In the genomic region with DNA sequence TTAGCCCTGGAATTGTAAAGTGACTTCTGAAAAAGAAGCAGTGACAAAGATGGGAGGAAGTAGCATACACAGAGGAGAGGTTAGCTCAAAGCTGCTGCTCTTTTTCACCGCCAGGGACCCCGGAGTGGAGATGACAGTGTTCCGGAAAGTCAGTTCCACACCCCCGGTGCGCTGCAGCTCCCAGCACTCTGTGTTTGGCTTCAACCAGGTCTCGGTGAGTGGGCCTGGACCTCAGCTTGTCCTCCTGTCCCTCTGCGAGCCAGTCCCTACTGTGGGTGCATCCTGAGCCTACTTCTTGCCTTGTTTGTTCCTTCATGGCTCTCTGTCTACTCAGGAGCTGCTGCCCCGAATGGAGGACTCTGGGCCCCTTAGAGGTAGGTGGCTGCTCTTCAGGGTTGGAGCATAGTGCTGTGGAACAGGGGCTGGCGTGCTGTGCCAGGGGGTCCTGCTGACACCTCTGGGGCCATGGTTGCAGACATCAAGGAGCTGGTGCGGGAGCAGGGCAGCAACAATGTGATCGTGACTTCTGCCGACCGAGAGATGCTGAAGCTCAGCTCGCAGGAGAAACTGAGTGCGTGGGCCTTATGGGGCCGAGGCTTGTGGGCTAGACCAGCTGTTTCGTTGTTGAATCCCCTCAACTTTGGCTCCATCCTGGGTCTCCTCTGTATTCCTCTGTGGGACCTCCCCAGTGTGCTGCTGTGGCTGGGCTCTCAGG, we compare ENCODE assay signal across 11 cellular contexts. TPM values are rescaled to one million over a fixed set of nuclear protein-coding genes. Genes with fewer than 3 reads are reported as not detected.
DNase-seq lines count a peak whose midpoint lies in the region; ATAC-seq and TF ChIP-seq lines count a peak whose summit lies in the region.
"Had no signal": no experiment of that assay in that cellular context is flagged by ENCODE, and none has a peak within 500 bp of the region (broad histone marks: within the 10 kb centered on the region; RNA-seq: fewer than 3 reads in every experiment).

No MANE protein-coding gene starts in this region.

- intact Hi-C loops in activated CD8-positive, alpha-beta T cell treated with anti-CD3 and anti-CD28 coated beads for 36 hours (cut with micrococcal nuclease) = no loop called here

- POLR2A ChIA-PET in activated CD8-positive, alpha-beta T cell treated with anti-CD3 and anti-CD28 coated beads for 36 hours (lab: Charles Lee) = interaction anchor here (0.8 to 5.3 kb wide), 7 partner anchors 8 to 46 kb away, joined by 3 to 39 read pairs (median 4); a partner anchor contains a TSS

- peaks cover 35% of the 10 kb centered on the region for H3K4me1 Mint-ChIP-seq in stimulated activated naive CD8-positive, alpha-beta T cell treated with anti-CD3 and anti-CD28 coated beads, Interleukin-15, Interleukin-2, amounts not matched to agents 100 ng/mL and 50 ng/mL, for 24 hours (ENCODE audit: low read depth)
- peaks cover 31% of the 10 kb centered on the region for H3K4me1 Mint-ChIP-seq in activated CD8-positive, alpha-beta T cell treated with anti-CD3 and anti-CD28 coated beads for 36 hours (ENCODE audit: low read depth)
- peaks cover 31 to 42% of the 10 kb centered on the region in 2 donors for H3K4me1 Mint-ChIP-seq in immature natural killer cell

- TF ChIP-seq CTCF in activated CD8-positive, alpha-beta T cell treated with anti-CD3 and anti-CD28 coated beads for 36 hours (IDR thresholded peaks at IDR 0.05) = no peak

- CTCF ChIA-PET in activated CD8-positive, alpha-beta T cell treated with anti-CD3 and anti-CD28 coated beads for 36 hours (lab: Charles Lee) = interaction anchor here (0.9 to 2.4 kb wide), 9 partner anchors 9 to 77 kb away, joined by 3 to 12 read pairs (median 4); a partner anchor contains a TSS

- H3K36me3 Mint-ChIP-seq in stimulated activated naive CD8-positive, alpha-beta T cell treated with anti-CD3 and anti-CD28 coated beads, Interleukin-15, Interleukin-2, amounts not matched to agents 100 ng/mL and 50 ng/mL, for 24 hours (ENCODE audit: low read depth) = peaks cover 42% of the 10 kb centered on the region
- H3K36me3 Mint-ChIP-seq in activated CD8-positive, alpha-beta T cell treated with anti-CD3 and anti-CD28 coated beads for 36 hours (ENCODE audit: low read depth) = peaks cover 38% of the 10 kb centered on the region
- H3K36me3 Mint-ChIP-seq in immature natural killer cell = peaks cover 0 to 4% (median 0%) of the 10 kb centered on the region in 3 donors

- no peaks in the 10 kb centered on the region for H3K27me3 Mint-ChIP-seq in stimulated activated naive CD8-positive, alpha-beta T cell treated with anti-CD3 and anti-CD28 coated beads, Interleukin-15, Interleukin-2, amounts not matched to agents 100 ng/mL and 50 ng/mL, for 24 hours
- no peaks in the 10 kb centered on the region for H3K27me3 Mint-ChIP-seq in activated CD8-positive, alpha-beta T cell treated with anti-CD3 and anti-CD28 coated beads for 36 hours
- peaks cover 4 to 10% (median 5%) of the 10 kb centered on the region in 3 donors for H3K27me3 Mint-ChIP-seq in immature natural killer cell (ENCODE audit: low read depth in 3 of 3)

- no peaks in the 10 kb centered on the region for H3K9me3 Mint-ChIP-seq in stimulated activated naive CD8-positive, alpha-beta T cell treated with anti-CD3 and anti-CD28 coated beads, Interleukin-15, Interleukin-2, amounts not matched to agents 100 ng/mL and 50 ng/mL, for 24 hours
- no peaks in the 10 kb centered on the region for H3K9me3 Mint-ChIP-seq in activated CD8-positive, alpha-beta T cell treated with anti-CD3 and anti-CD28 coated beads for 36 hours
- H3K9me3 Mint-ChIP-seq in immature natural killer cell = no peaks in the 10 kb centered on the region

- peak overlapping the region; percentile 97 for H3K4me3 Mint-ChIP-seq in stimulated activated naive CD8-positive, alpha-beta T cell treated with anti-CD3 and anti-CD28 coated beads, Interleukin-15, Interleukin-2, amounts not matched to agents 100 ng/mL and 50 ng/mL, for 24 hours
- peak overlapping the region; percentile 93 for H3K4me3 Mint-ChIP-seq in activated CD8-positive, alpha-beta T cell treated with anti-CD3 and anti-CD28 coated beads for 36 hours
- H3K4me3 Mint-ChIP-seq in immature natural killer cell = peak overlapping the region; percentile 91 to 95 (median 94)

- ATAC-seq in stimulated activated naive CD8-positive, alpha-beta T cell treated with anti-CD3 and anti-CD28 coated beads, Interleukin-15, Interleukin-2, amounts not matched to agents 100 U/mL and 50 U/mL, for 24 hours = no peak
- no peak for ATAC-seq in activated CD8-positive, alpha-beta T cell treated with anti-CD3 and anti-CD28 coated beads for 36 hours
- no peak for ATAC-seq in HG02884 (IDR thresholded peaks at IDR 0.05; ENCODE audit: unreplicated experiment)

- no peak for DNase-seq in stimulated activated naive CD8-positive, alpha-beta T cell treated with anti-CD3 and anti-CD28 coated beads, Interleukin-15, Interleukin-2, amounts not matched to agents 100 U/mL and 50 U/mL, for 24 hours
- no peak for DNase-seq in activated CD8-positive, alpha-beta T cell treated with anti-CD3 and anti-CD28 coated beads for 36 hours
- DNase-seq in immature natural killer cell (no peak), kidney tubule cell (ENCODE audit: low spot score) (no peak), caudate nucleus (lab: John Stamatoyannopoulos, UW) (no peak), SIG-M5 (lab: John Stamatoyannopoulos, UW) (no peak)
- DNase-seq: colonic mucosa, NCI-H446 treated with DMSO at 0.1 percent for 48 hours had no signal

- H3K27ac Mint-ChIP-seq in stimulated activated naive CD8-positive, alpha-beta T cell treated with anti-CD3 and anti-CD28 coated beads, Interleukin-15, Interleukin-2, amounts not matched to agents 100 ng/mL and 50 ng/mL, for 24 hours = peak overlapping the region; percentile 96
- peak overlapping the region; percentile 93 for H3K27ac Mint-ChIP-seq in activated CD8-positive, alpha-beta T cell treated with anti-CD3 and anti-CD28 coated beads for 36 hours
- H3K27ac Mint-ChIP-seq in immature natural killer cell = peak overlapping the region; percentile 87 to 96 (median 92)

- no peak overlapping the region for H3K27ac ChIP-seq in caudate nucleus (ENCODE audit: low read depth, low read length)
- H3K27ac ChIP-seq: colonic mucosa had no signal

RNA-seq across cellular contexts. Expression of a gene that starts 1.7 kb away (rescaled TPM):
- 10 to 100 TPM; 34.3 to 34.4 TPM for total RNA-seq in activated CD8-positive, alpha-beta T cell treated with anti-CD3 and anti-CD28 coated beads for 36 hours
- polyA plus RNA-seq in immature natural killer cell = 10 to 100 TPM in 1 of 3 donors, under 1 TPM in 2; 0.14 to 11.7 (median 0.89) TPM

RNA-seq across cellular contexts. Expression of a gene that starts 3.3 kb away (rescaled TPM):
- 10 to 100 TPM; 40.3 to 45.6 TPM for total RNA-seq in activated CD8-positive, alpha-beta T cell treated with anti-CD3 and anti-CD28 coated beads for 36 hours
- 10 to 100 TPM; 11.1 to 29.5 (median 12.3) TPM for polyA plus RNA-seq in immature natural killer cell

RNA-seq across cellular contexts. Expression of a gene that starts 20.6 kb away (rescaled TPM):
- 100 to 1,000 TPM; 172 to 180 TPM for total RNA-seq in activated CD8-positive, alpha-beta T cell treated with anti-CD3 and anti-CD28 coated beads for 36 hours
- 100 to 1,000 TPM; 166 to 430 (median 222) TPM for polyA plus RNA-seq in immature natural killer cell

RNA-seq across cellular contexts. Expression of a gene that starts 21.7 kb away (rescaled TPM):
- total RNA-seq in activated CD8-positive, alpha-beta T cell treated with anti-CD3 and anti-CD28 coated beads for 36 hours = under 1 TPM in 1 of 2 experiments, not detected in 1; 0.77 TPM
- not detected for polyA plus RNA-seq in immature natural killer cell
- total RNA-seq: Daoy had no signal

RNA-seq across cellular contexts. Expression of a gene that starts 41.4 kb away (rescaled TPM):
- 10 to 100 TPM; 94.0 to 99.4 TPM for total RNA-seq in activated CD8-positive, alpha-beta T cell treated with anti-CD3 and anti-CD28 coated beads for 36 hours
- polyA plus RNA-seq in immature natural killer cell = 10 to 100 TPM; 14.8 to 19.3 (median 17.7) TPM
